Comparison of ENCODE assay signal across 21 cellular contexts in the genomic region with DNA sequence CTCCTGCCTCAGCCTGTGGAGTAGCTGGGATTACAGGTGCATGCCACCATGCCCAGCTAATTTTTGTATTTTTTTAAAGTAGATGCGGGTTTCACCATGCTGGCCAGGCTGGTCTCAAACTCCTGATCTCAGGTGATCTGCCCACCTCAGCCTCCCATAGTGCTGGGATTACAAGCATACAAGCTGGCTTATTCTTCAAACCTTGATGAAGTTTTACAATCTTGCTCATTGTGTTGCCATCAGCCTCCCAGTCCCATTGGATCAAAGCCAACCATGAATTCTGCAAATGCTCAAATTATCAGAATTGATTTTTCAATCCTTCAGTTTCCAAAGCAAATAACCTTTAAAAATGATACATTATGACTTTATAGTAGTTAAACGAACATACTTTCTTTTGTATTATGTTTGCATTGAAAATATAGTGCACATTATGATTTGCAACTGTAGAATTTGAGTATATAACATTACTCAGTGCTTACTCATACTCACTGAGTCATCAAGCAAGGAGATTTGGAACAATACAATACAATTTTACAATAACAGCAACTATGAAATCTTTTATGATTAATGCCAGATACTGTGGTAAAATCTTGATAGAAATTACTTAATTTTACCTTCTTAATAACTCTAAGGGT.
DNase-seq lines count a peak whose midpoint lies in the region; ATAC-seq and TF ChIP-seq lines count a peak whose summit lies in the region.
"Had no signal": no experiment of that assay in that cellular context is flagged by ENCODE, and none has a peak within 500 bp of the region (broad histone marks: within the 10 kb centered on the region; RNA-seq: fewer than 3 reads in every experiment).

No MANE protein-coding gene starts in this region.

- ATAC-seq in HG03342 (IDR thresholded peaks at IDR 0.05; ENCODE audit: unreplicated experiment) (no peak), HG03039 (IDR thresholded peaks at IDR 0.05; ENCODE audit: unreplicated experiment) (no peak), GM18502 (IDR thresholded peaks at IDR 0.05; ENCODE audit: poor library complexity, unreplicated experiment) (no peak)
- ATAC-seq: A549, T-helper 17 cell, upper lobe of right lung had no signal

- no peak overlapping the region for H3K4me3 ChIP-seq in fibroblast of pulmonary artery (replicated peaks; ENCODE audit: low read depth, low read length)
- H3K4me3 ChIP-seq: A549, left ventricle myocardium inferior, smooth muscle cell, upper lobe of right lung had no signal

- DNase-seq in A172 (ENCODE audit: low spot score) (peak; percentile 45), HS-27A (ENCODE audit: low read depth) (peak; percentile 1), amniotic epithelial cell (ENCODE audit: low read depth) (peak; percentile 2), fibroblast of pulmonary artery (ENCODE audit: low read depth) (peak; percentile 58), NCI-H510A treated with DMSO at 0.1 percent for 48 hours (lab: John Stamatoyannopoulos, UW) (no peak)
- DNase-seq: activated CD4-positive, alpha-beta T cell treated with anti-CD3 and anti-CD28 coated beads, Interleukin-2, amount 50 U/mL, for 1 hour; endodermal cell; GOT3; left ventricle myocardium inferior; NCI-H2081; NCI-H524 treated with DMSO at 0.1 percent for 48 hours; posterior cingulate gyrus; SHP77 treated with DMSO at 0.1 percent for 48 hours; stimulated activated CD4-positive, alpha-beta T cell treated with anti-CD3 and anti-CD28 coated beads, Interleukin-4, amount 100 ng/mL, for 1 hour; T-helper 17 cell; upper lobe of right lung had no signal

- no peak for TF ChIP-seq CTCF in fibroblast of pulmonary artery (IDR thresholded peaks at IDR 0.05; ENCODE audit: low read length, missing control alignments)
